In the genomic region with DNA sequence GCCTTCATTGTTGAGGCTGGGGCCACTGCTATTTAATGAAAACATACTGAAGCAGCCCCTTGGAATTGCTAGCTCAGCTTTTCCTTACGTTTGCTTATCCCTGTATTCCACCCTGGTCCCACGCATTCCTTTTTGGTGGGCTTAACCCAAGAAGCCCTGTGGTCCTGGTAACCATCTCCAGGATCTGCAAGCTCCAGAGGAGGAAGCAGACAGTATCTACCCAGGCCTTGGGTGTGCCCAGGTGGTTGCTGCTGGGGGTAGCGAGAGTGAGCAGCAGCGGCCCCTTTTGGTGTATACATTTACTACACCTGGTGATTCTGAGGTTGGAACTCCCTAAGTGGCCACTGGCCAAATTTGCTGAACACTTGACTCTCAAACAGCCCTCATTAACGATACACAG, we compare ENCODE assay signal across 9 cellular contexts.
DNase-seq lines count a peak whose midpoint lies in the region; ATAC-seq, FAIRE-seq and TF ChIP-seq lines count a peak whose summit lies in the region.
"Had no signal": no experiment of that assay in that cellular context is flagged by ENCODE, and none has a peak within 500 bp of the region (broad histone marks: within the 10 kb centered on the region; RNA-seq: fewer than 3 reads in every experiment).

No MANE protein-coding gene starts in this region.

- no peaks in the 10 kb centered on the region for H3K27me3 ChIP-seq in H1 (replicated peaks in 1 of 4; ENCODE audit: control insufficient read depth in 3 of 4, extremely low read depth in 1 of 4, insufficient read depth in 3 of 4, low read length in 3 of 4)

- H2BK20ac ChIP-seq in H1 (ENCODE audit: low read length): no peak overlapping the region

- TF ChIP-seq CTCF in GM12864 (IDR thresholded peaks at IDR 0.05; ENCODE audit: low read depth, low read length, missing control alignments) (peak; percentile 62), H1 (IDR thresholded peaks at IDR 0.05; ENCODE audit: control extremely low read depth in 1 of 3, insufficient read depth in 1 of 3, low read depth in 1 of 3, low read length in 3 of 3) (peak; percentile 68 to 80 (median 77))

- no peak overlapping the region for H2BK5ac ChIP-seq in H1 (ENCODE audit: low read depth, low read length)

- no peak overlapping the region for H3K27ac ChIP-seq in H1 (ENCODE audit: low read depth, low read length)

- H3K4ac ChIP-seq in H1 (replicated peaks; ENCODE audit: insufficient read length, low read depth, low read length): no peak overlapping the region

- no peaks in the 10 kb centered on the region for H3K36me3 Mint-ChIP-seq in effector memory CD8-positive, alpha-beta T cell (ENCODE audit: insufficient read depth)
- H3K36me3 Mint-ChIP-seq: naive thymus-derived CD8-positive, alpha-beta T cell had no signal

- no peak for TF ChIP-seq EP300 in H1 (IDR thresholded peaks at IDR 0.05; ENCODE audit: borderline replicate concordance in 1 of 2, low read depth in 2 of 2, low read length in 2 of 2)

- H3K4me1 Mint-ChIP-seq in effector memory CD8-positive, alpha-beta T cell (ENCODE audit: low read depth in 2 of 2): no peaks in the 10 kb centered on the region
- H3K4me1 Mint-ChIP-seq: naive thymus-derived CD8-positive, alpha-beta T cell had no signal

- H4K20me1 ChIP-seq in H1 (replicated peaks in 1 of 2; ENCODE audit: control insufficient read depth in 1 of 2, insufficient read depth in 2 of 2, low read length in 2 of 2): no peaks in the 10 kb centered on the region

- peak; percentile 79 for FAIRE-seq in H1 (lab: Jason Lieb, UNC)

- H3K27me3 Mint-ChIP-seq in effector memory CD8-positive, alpha-beta T cell: no peaks in the 10 kb centered on the region

- no peak for TF ChIP-seq POLR2A in H1 (IDR thresholded peaks at IDR 0.05; ENCODE audit: control extremely low read depth in 1 of 2, low read depth in 2 of 2, low read length in 2 of 2)

- no peak overlapping the region for H2AK5ac ChIP-seq in H1 (ENCODE audit: low read depth, low read length)

- no peaks in the 10 kb centered on the region for H3K36me3 ChIP-seq in H1 (ENCODE audit: control insufficient read depth in 2 of 4, insufficient read depth in 4 of 4, low read length in 3 of 4)

- H3K56ac ChIP-seq in H1 (replicated peaks; ENCODE audit: insufficient read length, low read depth, low read length): no peak overlapping the region

- H2BK15ac ChIP-seq in H1 (ENCODE audit: low read length): no peak overlapping the region

- H4K5ac ChIP-seq in H1 (ENCODE audit: insufficient read length, low read depth, low read length): no peak overlapping the region

- H3K4me1 ChIP-seq in H1 (replicated peaks in 1 of 4; ENCODE audit: control insufficient read depth in 3 of 4, insufficient read depth in 4 of 4, low read length in 3 of 4): peaks cover 0 to 4% (median 2%) of the 10 kb centered on the region in 4 experiments; a peak in 1 of 7 replicates

- WGBS in H1 (ENCODE audit: extremely low coverage in 1 of 2, insufficient coverage in 1 of 2, insufficient read length in 1 of 2, insufficient replicate concordance in 2 of 2, low coverage in 1 of 2, low lambda C conversion rate in 2 of 2, missing lambda C conversion rate in 1 of 2), 2 experiments: 44% methylated on average over 5 of the region's 5 CpGs; no CpG with 5 or more reads in 1 of the 2 experiments

- H4K91ac ChIP-seq in H1 (replicated peaks; ENCODE audit: insufficient read length, low read length): no peak overlapping the region

- no peak overlapping the region for H3K23ac ChIP-seq in H1 (ENCODE audit: insufficient read length)

- in situ Hi-C loops in ACHN (cut with HindIII; ENCODE audit: low pct_ligation_motif_present, low pct_unique_long_range_greater_than_20kb, low sequenced_read_pairs): no loop called here

- CTCF ChIA-PET in H1 (lab: Charles Lee; ENCODE audit: partially characterized antibody): interaction anchor here (0.7 to 3.0 kb wide), 14 partner anchors 11 to 183 kb away, joined by 3 to 15 read pairs (median 3); no protein-coding TSS in a partner anchor

- no peak overlapping the region for H2BK12ac ChIP-seq in H1 (ENCODE audit: low read depth, low read length)

- H2BK120ac ChIP-seq in H1 (replicated peaks; ENCODE audit: low read depth, low read length): no peak overlapping the region

- no peaks in the 10 kb centered on the region for H3K79me1 ChIP-seq in H1 (ENCODE audit: low read depth, low read length)

- no peak for ATAC-seq in effector memory CD8-positive, alpha-beta T cell (replicated peaks)
- ATAC-seq in HG03159 (IDR thresholded peaks at IDR 0.05; ENCODE audit: unreplicated experiment) (no peak), HG03139 (IDR thresholded peaks at IDR 0.05; ENCODE audit: unreplicated experiment) (no peak)
- ATAC-seq: naive thymus-derived CD8-positive, alpha-beta T cell had no signal

- H4K8ac ChIP-seq in H1 (ENCODE audit: extremely low read depth, insufficient read depth, low read length): no peak overlapping the region

- no peaks in the 10 kb centered on the region for H3K79me2 ChIP-seq in H1 (ENCODE audit: control insufficient read depth in 1 of 2, insufficient read depth in 2 of 2, low read length in 2 of 2)

- H3K27ac Mint-ChIP-seq in effector memory CD8-positive, alpha-beta T cell: no peak overlapping the region
- H3K27ac Mint-ChIP-seq: naive thymus-derived CD8-positive, alpha-beta T cell had no signal

- H3K4me2 ChIP-seq in H1 (ENCODE audit: insufficient read depth in 1 of 2, low read depth in 2 of 2, low read length in 2 of 2): no peak overlapping the region

- no peaks in the 10 kb centered on the region for H3K9me3 Mint-ChIP-seq in effector memory CD8-positive, alpha-beta T cell

- no peak overlapping the region for H3K4me3 ChIP-seq in GM12864 (ENCODE audit: low read depth, low read length)
- no peak overlapping the region for H3K4me3 ChIP-seq in H1 (ENCODE audit: extremely low read depth in 1 of 4, insufficient read depth in 2 of 4, low read depth in 3 of 4, low read length in 4 of 4)

- H3K18ac ChIP-seq in H1 (ENCODE audit: extremely low read depth, low read length): no peak overlapping the region

- POLR2A ChIA-PET in H1 (lab: Charles Lee; ENCODE audit: partially characterized antibody): no interaction called here

- H3K4me3 Mint-ChIP-seq in effector memory CD8-positive, alpha-beta T cell: no peak overlapping the region
- H3K4me3 Mint-ChIP-seq: naive thymus-derived CD8-positive, alpha-beta T cell had no signal

- H3K9ac ChIP-seq in H1 (replicated peaks in 1 of 4; ENCODE audit: extremely low read depth in 1 of 4, low read depth in 3 of 4, low read length in 3 of 4): no peak overlapping the region

- H3K9me3 ChIP-seq in H1 (ENCODE audit: insufficient read depth in 2 of 2, low read depth in 1 of 2, low read length in 1 of 2): no peaks in the 10 kb centered on the region

- no peak overlapping the region for H2AFZ ChIP-seq in H1 (ENCODE audit: low read length)

- TF ChIP-seq RAD21 in H1 (IDR thresholded peaks at IDR 0.05 in 1 of 2, conservative IDR thresholded peaks at IDR 0.05 in 1 of 2; ENCODE audit: low read depth in 2 of 2, low read length in 2 of 2): peak; percentile 79 to 87

- no peaks in the 10 kb centered on the region for H3K23me2 ChIP-seq in H1 (ENCODE audit: low read depth, low read length)

- no peak overlapping the region for H3K14ac ChIP-seq in H1 (ENCODE audit: insufficient read length)

- peak; percentile 51 for DNase-seq in ACHN
- DNase-seq in GM12864 (ENCODE audit: low read depth): no peak
- DNase-seq in NCI-H2029 (lab: John Stamatoyannopoulos, UW): peak; percentile 53
- DNase-seq in H1 (ENCODE audit: low read depth in 1 of 2, low spot score in 2 of 2): peak; percentile 7 to 85
- no peak for DNase-seq in effector memory CD8-positive, alpha-beta T cell
- DNase-seq in effector CD4-positive, alpha-beta T cell: no peak
- DNase-seq: naive thymus-derived CD8-positive, alpha-beta T cell had no signal

TF ChIP-seq in H1, 55 proteins besides CTCF, POLR2A, EP300 and RAD21:
- no peak for TF ChIP-seq NRF1 (IDR thresholded peaks at IDR 0.05; ENCODE audit: low read depth, low read length)
- no peak for TF ChIP-seq MAFK (IDR thresholded peaks at IDR 0.05; ENCODE audit: low read depth, low read length)
- TF ChIP-seq JUND (IDR thresholded peaks at IDR 0.05; ENCODE audit: low read length): no peak
- no peak for TF ChIP-seq NANOG (IDR thresholded peaks at IDR 0.05; ENCODE audit: insufficient read depth, low read depth, low read length, poor library complexity, severe bottlenecking)
- TF ChIP-seq, protein P1, sequence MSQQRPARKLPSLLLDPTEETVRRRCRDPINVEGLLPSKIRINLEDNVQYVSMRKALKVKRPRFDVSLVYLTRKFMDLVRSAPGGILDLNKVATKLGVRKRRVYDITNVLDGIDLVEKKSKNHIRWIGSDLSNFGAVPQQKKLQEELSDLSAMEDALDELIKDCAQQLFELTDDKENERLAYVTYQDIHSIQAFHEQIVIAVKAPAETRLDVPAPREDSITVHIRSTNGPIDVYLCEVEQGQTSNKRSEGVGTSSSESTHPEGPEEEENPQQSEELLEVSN (IDR thresholded peaks at IDR 0.05): no peak
- TF ChIP-seq JUN (IDR thresholded peaks at IDR 0.05; ENCODE audit: low read depth, low read length): no peak
- no peak for TF ChIP-seq SP2 (IDR thresholded peaks at IDR 0.05; ENCODE audit: low read length)

Comparison
In these comparisons a context has a peak if more than half of its experiments do, and no peak if none do; other contexts are left out.
1. DNase-seq: peak in ACHN (single experiment), NCI-H2029 (single experiment) and H1 (2 of 2); none in GM12864 (single experiment), effector memory CD8-positive, alpha-beta T cell (0 of 3) and effector CD4-positive, alpha-beta T cell (single experiment).